ENCODE assay signal across 1 cellular context in genomic region chr10:112215342-112215774, GRCh38.
TF ChIP-seq lines count a peak whose summit lies in the region.

No MANE protein-coding gene starts in this region.

TF ChIP-seq in SK-N-SH, 30 proteins besides CTCF, POLR2A, EP300 and RAD21 (continued from another document):
- peak; percentile 65; the same call in 1 of the 2 replicates for TF ChIP-seq FOXJ3 (CRISPR knock-in tag; IDR thresholded peaks at IDR 0.05)
- no peak for TF ChIP-seq SMC3 (IDR thresholded peaks at IDR 0.05; ENCODE audit: low read depth, low read length)
- 0 out of 2 replicates have a peak, but pooled peaks have one; percentile 25 for TF ChIP-seq RCOR1 (IDR thresholded peaks at IDR 0.05; ENCODE audit: low read length)
- TF ChIP-seq GATA2 (CRISPR knock-in tag; IDR thresholded peaks at IDR 0.05) = peak; percentile 91
- no peak for TF ChIP-seq RXRA (IDR thresholded peaks at IDR 0.05; ENCODE audit: borderline replicate concordance, low read depth)
